ENCODE assay signal across 8 cellular contexts in the genomic region with DNA sequence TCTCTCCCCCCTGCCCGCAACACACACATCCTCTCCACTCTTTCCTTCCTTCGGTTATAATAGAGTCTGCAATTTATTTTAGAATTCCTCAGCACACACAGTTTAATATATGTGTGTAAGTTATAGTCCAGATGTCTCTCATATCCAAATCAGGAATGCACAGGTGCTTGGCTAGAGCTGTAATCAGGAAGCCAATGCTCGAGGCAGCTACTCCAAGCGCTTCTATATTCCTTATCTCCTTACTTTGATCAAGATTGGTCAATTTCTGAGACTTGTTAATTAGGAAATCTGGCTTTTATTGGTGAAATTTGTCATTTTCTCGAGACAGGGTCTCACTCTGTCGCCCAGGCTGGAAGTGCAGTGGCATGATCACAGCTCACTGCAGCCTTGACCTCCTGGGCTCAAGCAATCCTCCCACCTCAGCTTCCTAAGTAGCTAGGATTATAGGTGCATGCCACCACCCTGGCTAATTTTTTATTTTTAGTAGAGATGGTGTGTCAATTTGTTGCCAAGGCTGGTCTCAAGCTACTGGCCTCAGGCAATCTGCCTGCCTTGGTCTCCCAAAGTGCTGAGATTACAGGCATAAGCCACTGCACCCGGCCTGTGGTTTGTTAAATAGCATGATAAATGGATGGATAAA.
DNase-seq lines count a peak whose midpoint lies in the region; ATAC-seq and TF ChIP-seq lines count a peak whose summit lies in the region.

No MANE protein-coding gene starts in this region.

- H2AFZ ChIP-seq in MM.1S (ENCODE audit: low read length), result 0 out of 2 replicates have a peak overlapping the region, but pooled peaks have one; percentile 61

- H3K27me3 ChIP-seq in MM.1S (replicated peaks; ENCODE audit: insufficient read depth, low read length), result no peaks in the 10 kb centered on the region
- H3K27me3 ChIP-seq in rectal smooth muscle tissue (ENCODE audit: control insufficient read depth, insufficient read depth, low read length), result no peaks in the 10 kb centered on the region

- H3K4me3 ChIP-seq in MM.1S (ENCODE audit: low read length) (peak overlapping the region; percentile 42; the same call in 1 of the 2 replicates), rectal smooth muscle tissue (ENCODE audit: low read length) (peak overlapping the region; percentile 15)

- H3K4me1 ChIP-seq in MM.1S (ENCODE audit: low read length), result peaks cover 13% of the 10 kb centered on the region; the same call in 1 of the 2 replicates
- no peaks in the 10 kb centered on the region for H3K4me1 ChIP-seq in rectal smooth muscle tissue (ENCODE audit: control insufficient read depth, insufficient read depth, low read length)

- peaks cover 21% of the 10 kb centered on the region for H3K79me2 ChIP-seq in MM.1S (ENCODE audit: low read length)

- H3K4me3 Mint-ChIP-seq in effector memory CD8-positive, alpha-beta T cell, result peak overlapping the region in 1 of 2 donors; percentile 16

- H3K9ac ChIP-seq in MM.1S (ENCODE audit: low read length) (peak overlapping the region; percentile 25; the same call in 1 of the 2 replicates), rectal smooth muscle tissue (ENCODE audit: low read length) (no peak overlapping the region)

- H3K27ac ChIP-seq in MM.1S (ENCODE audit: low read length) (peak overlapping the region; percentile 16; the same call in 1 of the 2 replicates), rectal smooth muscle tissue (ENCODE audit: low read depth, low read length) (no peak overlapping the region)

- no peak for TF ChIP-seq CTCF in MM.1S (IDR thresholded peaks at IDR 0.05; ENCODE audit: low read length)

- peaks cover 2% of the 10 kb centered on the region for H3K36me3 Mint-ChIP-seq in effector memory CD8-positive, alpha-beta T cell (ENCODE audit: insufficient read depth)

- H3K9me3 Mint-ChIP-seq in effector memory CD8-positive, alpha-beta T cell, result no peaks in the 10 kb centered on the region

- no peaks in the 10 kb centered on the region for H3K9me2 ChIP-seq in MM.1S (replicated peaks; ENCODE audit: insufficient read depth, low read length)

- H3K27me3 Mint-ChIP-seq in effector memory CD8-positive, alpha-beta T cell, result no peaks in the 10 kb centered on the region

- DNase-seq in DMS53 (lab: John Stamatoyannopoulos, UW) (peak; percentile 74), MM.1S (no peak), NAMALWA (ENCODE audit: low spot score) (no peak), NCI-H2227 treated with DMSO at 0.1 percent for 48 hours (lab: John Stamatoyannopoulos, UW) (no peak), UCSD-AML1 (lab: John Stamatoyannopoulos, UW; ENCODE audit: unreplicated experiment) (no peak)
- no peak for DNase-seq in effector memory CD8-positive, alpha-beta T cell

- no peaks in the 10 kb centered on the region for H3K9me3 ChIP-seq in MM.1S (replicated peaks; ENCODE audit: insufficient read depth, low read length)

- peak overlapping the region; percentile 1 to 17 for H3K27ac Mint-ChIP-seq in effector memory CD8-positive, alpha-beta T cell

- peak overlapping the region; percentile 78 for H3K4me2 ChIP-seq in MM.1S (ENCODE audit: low read depth, low read length)

- H4K20me1 ChIP-seq in MM.1S (ENCODE audit: insufficient read depth, low read length), result no peaks in the 10 kb centered on the region

- H3K36me3 ChIP-seq in MM.1S (replicated peaks; ENCODE audit: insufficient read depth, low read length), result no peaks in the 10 kb centered on the region
- H3K36me3 ChIP-seq in rectal smooth muscle tissue (ENCODE audit: control insufficient read depth, insufficient read depth, low read length), result no peaks in the 10 kb centered on the region

- peaks cover 3% of the 10 kb centered on the region; the same call in 1 of the 2 replicates for H3F3A ChIP-seq in MM.1S (ENCODE audit: insufficient read depth, low read length)

- peaks cover 2 to 5% of the 10 kb centered on the region in 2 donors for H3K4me1 Mint-ChIP-seq in effector memory CD8-positive, alpha-beta T cell (ENCODE audit: low read depth in 2 of 2)

- no peak for ATAC-seq in effector memory CD8-positive, alpha-beta T cell (replicated peaks)
- no peak for ATAC-seq in HG03342 (IDR thresholded peaks at IDR 0.05; ENCODE audit: unreplicated experiment)
